Comparison of ENCODE assay signal across 9 cellular contexts in genomic region chr12:67483871-67484554, GRCh38.
DNase-seq lines count a peak whose midpoint lies in the region; ATAC-seq and TF ChIP-seq lines count a peak whose summit lies in the region.
"Had no signal": no experiment of that assay in that cellular context is flagged by ENCODE, and none has a peak within 500 bp of the region (broad histone marks: within the 10 kb centered on the region; RNA-seq: fewer than 3 reads in every experiment).

No MANE protein-coding gene starts in this region.

- no peak for TF ChIP-seq POLR2A in Peyer's patch (IDR thresholded peaks at IDR 0.05)

- H2AFZ ChIP-seq in osteoblast (ENCODE audit: low read length), result no peak overlapping the region

- H3K9me3 ChIP-seq in Peyer's patch (peaks cover 0 to 17% (median 3%) of the 10 kb centered on the region in 4 donors), osteoblast (ENCODE audit: low read depth, low read length) (peaks cover 6% of the 10 kb centered on the region)

- H3K27ac Mint-ChIP-seq in osteocyte (ENCODE audit: unreplicated experiment), result no peak overlapping the region

- DNase-seq in SIG-M5 treated with dmso at 0.1 percent for 504 hours (lab: John Stamatoyannopoulos, UW; ENCODE audit: unreplicated experiment) (peak; percentile 78), SIG-M5 (lab: John Stamatoyannopoulos, UW) (no peak), Peyer's patch (no peak), osteoblast (ENCODE audit: insufficient read length, low spot score, missing footprints) (peak; percentile 43), osteocyte (ENCODE audit: extremely low spot score, unreplicated experiment) (no peak), NCI-H526 treated with DMSO at 0.1 percent for 48 hours (lab: John Stamatoyannopoulos, UW) (no peak), NCI-H446 treated with DMSO at 0.1 percent for 48 hours (lab: John Stamatoyannopoulos, UW) (no peak)

- peak; percentile 36 for ATAC-seq in HG02571 (IDR thresholded peaks at IDR 0.05; ENCODE audit: unreplicated experiment)

- TF ChIP-seq CTCF in Peyer's patch (IDR thresholded peaks at IDR 0.05) (no peak), osteoblast (IDR thresholded peaks at IDR 0.05; ENCODE audit: extremely low read depth, low read depth, low read length) (no peak), osteocyte (IDR thresholded peaks at IDR 0.05) (no peak)

- H3K4me1 ChIP-seq in Peyer's patch, result peaks cover 0 to 11% (median 5%) of the 10 kb centered on the region in 4 donors
- no peaks in the 10 kb centered on the region for H3K4me1 ChIP-seq in osteoblast (ENCODE audit: insufficient read depth, low read length)

- H3K4me2 ChIP-seq in osteoblast (ENCODE audit: insufficient read depth, low read length), result no peak overlapping the region

- H3K27me3 ChIP-seq in Peyer's patch (no peaks in the 10 kb centered on the region), osteoblast (ENCODE audit: insufficient read depth, low read length) (no peaks in the 10 kb centered on the region)

- H3K36me3 ChIP-seq in Peyer's patch (no peaks in the 10 kb centered on the region), osteoblast (ENCODE audit: insufficient read depth, low read length) (no peaks in the 10 kb centered on the region)

- no peaks in the 10 kb centered on the region for H4K20me1 ChIP-seq in osteoblast (ENCODE audit: insufficient read depth, low read length)

- H3K36me3 Mint-ChIP-seq in osteocyte (ENCODE audit: unreplicated experiment), result peaks cover 1% of the 10 kb centered on the region

- no peaks in the 10 kb centered on the region for H3K4me1 Mint-ChIP-seq in osteocyte (ENCODE audit: unreplicated experiment)

- H3K27me3 Mint-ChIP-seq in osteocyte (ENCODE audit: unreplicated experiment), result no peaks in the 10 kb centered on the region
- H3K27me3 Mint-ChIP-seq: stimulated activated naive CD8-positive, alpha-beta T cell treated with anti-CD3 and anti-CD28 coated beads, Interleukin-15, Interleukin-2, amounts not matched to agents 100 ng/mL and 50 ng/mL, for 24 hours had no signal

- no peaks in the 10 kb centered on the region for H3K79me2 ChIP-seq in osteoblast (ENCODE audit: insufficient read depth, low read length)

- no peak overlapping the region for H3K4me3 ChIP-seq in Peyer's patch
- H3K4me3 ChIP-seq in osteoblast (ENCODE audit: insufficient read depth, low read length), result no peak overlapping the region

- H3K27ac ChIP-seq in Peyer's patch (peak overlapping the region in 3 of 4 donors; percentile 6 to 64 (median 23)), osteoblast (ENCODE audit: low read depth, low read length) (no peak overlapping the region)

- peaks cover 2% of the 10 kb centered on the region for H3K9me3 Mint-ChIP-seq in osteocyte (ENCODE audit: unreplicated experiment)

- no peak overlapping the region for H3K4me3 Mint-ChIP-seq in osteocyte (ENCODE audit: unreplicated experiment)
- H3K4me3 Mint-ChIP-seq: stimulated activated naive CD8-positive, alpha-beta T cell treated with anti-CD3 and anti-CD28 coated beads, Interleukin-15, Interleukin-2, amounts not matched to agents 100 ng/mL and 50 ng/mL, for 24 hours had no signal

Comparison
In these comparisons a context has a peak if more than half of its experiments do, and no peak if none do; other contexts are left out.
1. DNase-seq: peak in SIG-M5 treated with dmso at 0.1 percent for 504 hours (single experiment) and osteoblast (single experiment); none in SIG-M5 (single experiment), Peyer's patch (0 of 3), osteocyte (single experiment), NCI-H526 treated with DMSO at 0.1 percent for 48 hours (single experiment) and NCI-H446 treated with DMSO at 0.1 percent for 48 hours (single experiment).